8 cellular contexts compared by ENCODE assay signal in the genomic region with DNA sequence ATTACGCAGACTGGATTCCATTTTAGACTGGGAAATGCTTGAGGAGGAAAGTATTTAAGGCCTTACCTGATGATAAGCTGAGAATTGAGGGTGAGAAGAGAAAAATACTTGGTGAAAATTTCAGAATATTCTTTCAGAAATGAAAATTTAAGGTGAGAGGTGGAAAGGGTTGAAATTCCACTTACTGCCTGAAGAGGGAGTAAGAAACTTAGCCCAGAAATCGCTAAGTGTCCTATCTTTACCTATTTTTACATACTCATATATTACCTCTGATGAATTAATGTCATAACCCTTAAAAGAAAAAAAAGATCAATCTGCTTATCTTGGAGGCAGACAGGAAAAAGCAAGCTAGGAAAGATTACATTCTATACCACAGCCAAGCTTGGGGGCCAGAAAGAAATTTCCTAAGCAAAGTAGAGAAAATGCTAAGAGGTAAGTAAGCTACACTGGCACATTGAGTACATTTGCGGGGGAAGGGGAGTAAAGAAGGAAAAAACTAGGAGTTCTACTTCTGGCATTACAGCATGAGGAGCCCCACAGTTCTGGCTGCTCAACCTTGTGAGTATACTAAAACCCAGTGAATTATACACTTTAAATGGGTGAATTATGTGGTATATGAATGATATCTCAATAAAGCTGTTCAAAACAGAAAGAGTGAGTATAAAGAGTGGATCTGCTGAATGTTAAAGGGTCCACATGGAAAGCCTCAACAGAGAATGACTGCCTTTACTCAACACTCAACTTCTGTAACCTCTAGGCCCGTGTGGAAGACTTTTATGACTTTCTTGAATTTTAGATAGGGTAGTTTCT. TPM values are rescaled to one million over a fixed set of nuclear protein-coding genes. Genes with fewer than 3 reads are reported as not detected.
DNase-seq lines count a peak whose midpoint lies in the region; ATAC-seq, FAIRE-seq and TF ChIP-seq lines count a peak whose summit lies in the region.

No MANE protein-coding gene starts in this region.

- no peak overlapping the region for H3K23ac ChIP-seq in mesendoderm (ENCODE audit: low read length)

- no peak overlapping the region for H3K9ac ChIP-seq in K562 (ENCODE audit: insufficient read depth in 1 of 2, low read depth in 2 of 2, low read length in 2 of 2)
- H3K9ac ChIP-seq in mesendoderm (ENCODE audit: low read length), result no peak overlapping the region

- no peak overlapping the region for H3K4me3 ChIP-seq in K562
- no peak overlapping the region for H3K4me3 ChIP-seq in mesendoderm (ENCODE audit: low read length)

- H4K5ac ChIP-seq in mesendoderm (ENCODE audit: low read length), result no peak overlapping the region

- H3K4me2 ChIP-seq in K562 (ENCODE audit: insufficient read depth, low read length) (no peak overlapping the region), mesendoderm (ENCODE audit: low read length) (no peak overlapping the region)

- POLR2A ChIA-PET in K562 (lab: Yijun Ruan, JAX), result interaction anchor here (1.2 to 1.8 kb wide), 2 partner anchors 14 to 34 kb away, joined by 3 to 5 read pairs; a partner anchor contains a TSS

- H3K27me3 ChIP-seq in K562 (ENCODE audit: control insufficient read depth in 2 of 2, insufficient read depth in 2 of 2, low read length in 2 of 2), result no peaks in the 10 kb centered on the region
- H3K27me3 ChIP-seq in mesendoderm (ENCODE audit: insufficient read depth, low read length, poor library complexity), result no peaks in the 10 kb centered on the region

- no peak for TF ChIP-seq EP300 in K562 (IDR thresholded peaks at IDR 0.05; ENCODE audit: low read length)

- peak; percentile 47 for DNase-seq in CD1c-positive myeloid dendritic cell (ENCODE audit: extremely low spot score)
- DNase-seq in HuH-7 (ENCODE audit: low spot score), result peak; percentile 8
- peak; percentile 18 to 31 (median 26) for DNase-seq in K562 (ENCODE audit: extremely low read depth in 1 of 4, low spot score in 3 of 4)
- DNase-seq in mesendoderm, result peak; percentile 14
- DNase-seq in stimulated activated CD4-positive, alpha-beta T cell treated with anti-CD3 and anti-CD28 coated beads, Interleukin-15, amount 100 ng/mL, for 24 hours, result no peak
- DNase-seq in activated CD4-positive, alpha-beta T cell treated with anti-CD3 and anti-CD28 coated beads, Interleukin-2, amount 50 U/mL, for 48 hours, result no peak

- peak in 2 of 3 experiments; percentile 60 to 77; a peak in 4 of 6 replicates for TF ChIP-seq CTCF in K562 (IDR thresholded peaks at IDR 0.05 in 2 of 3, conservative IDR thresholded peaks at IDR 0.05 in 1 of 3; ENCODE audit: insufficient read depth in 2 of 3, low read depth in 1 of 3, low read length in 3 of 3)

- H3K56ac ChIP-seq in mesendoderm (ENCODE audit: low read length), result no peak overlapping the region

- FAIRE-seq in K562 (lab: Jason Lieb, UNC), result peak; percentile 54

- H3K79me2 ChIP-seq in K562 (ENCODE audit: control insufficient read depth, insufficient read depth, low read length) (no peaks in the 10 kb centered on the region), mesendoderm (ENCODE audit: control insufficient read depth, insufficient read depth, low read length) (no peaks in the 10 kb centered on the region)

- ATAC-seq in GM18861 (IDR thresholded peaks at IDR 0.05; ENCODE audit: unreplicated experiment) (peak; percentile 60), K562 (peak; percentile 75), HG03095 (IDR thresholded peaks at IDR 0.05; ENCODE audit: unreplicated experiment) (no peak)

- H2BK120ac ChIP-seq in mesendoderm (ENCODE audit: low read depth, low read length), result no peak overlapping the region

- WGBS in K562 (ENCODE audit: insufficient coverage, low coverage, missing lambda C conversion rate), result 67% methylated on average over 4 of the region's 4 CpGs
- WGBS in mesendoderm (ENCODE audit: extremely low coverage, insufficient coverage, low lambda C conversion rate), result no CpG with 5 or more reads among the region's 4 CpGs

- no peak overlapping the region for H2AK5ac ChIP-seq in mesendoderm (ENCODE audit: low read length)

- peaks cover 3 to 15% of the 10 kb centered on the region in 2 experiments; a peak in 3 of 5 replicates for H3K4me1 ChIP-seq in K562 (replicated peaks in 1 of 2; ENCODE audit: control insufficient read depth in 2 of 2, insufficient read depth in 2 of 2, low read length in 2 of 2)
- no peaks in the 10 kb centered on the region for H3K4me1 ChIP-seq in mesendoderm (ENCODE audit: control insufficient read depth, low read depth, low read length)

- H2BK5ac ChIP-seq in mesendoderm (ENCODE audit: low read length), result no peak overlapping the region

- no peak overlapping the region for H2BK15ac ChIP-seq in mesendoderm (replicated peaks; ENCODE audit: low read depth)

- H3K27ac ChIP-seq in K562 (ENCODE audit: extremely low read depth, low read depth, low read length), result no peak overlapping the region; the same call in 2 of the 3 replicates
- no peak overlapping the region for H3K27ac ChIP-seq in mesendoderm (ENCODE audit: low read depth, low read length)

- BruUV-seq in K562 (replicated peaks; lab: Mats Ljungman, UMichigan), result no TSS peak

- no peak for TF ChIP-seq POLR2A in K562 (conservative IDR thresholded peaks at IDR 0.05)

- H3K36me3 ChIP-seq in K562 (ENCODE audit: control insufficient read depth, insufficient read depth, low read length), result peaks cover 91% of the 10 kb centered on the region
- no peaks in the 10 kb centered on the region for H3K36me3 ChIP-seq in mesendoderm (ENCODE audit: control insufficient read depth, insufficient read depth, low read length)

- H3K9me3 ChIP-seq in K562 (replicated peaks; ENCODE audit: control insufficient read depth, insufficient read depth, low read depth, low read length), result no peaks in the 10 kb centered on the region

- no peaks in the 10 kb centered on the region for H3K79me1 ChIP-seq in mesendoderm (ENCODE audit: low read length)

- no peak overlapping the region for H4K8ac ChIP-seq in mesendoderm (ENCODE audit: low read depth, low read length)

- H4K20me1 ChIP-seq in K562 (replicated peaks; ENCODE audit: control insufficient read depth, insufficient read depth, low read length), result no peaks in the 10 kb centered on the region

- intact Hi-C loops in K562 (cut with micrococcal nuclease), result loop anchor here (2.0 kb wide), 1 partner anchor 111 kb away; no protein-coding TSS in a partner anchor

- H3K9me1 ChIP-seq in K562 (ENCODE audit: control insufficient read depth, insufficient read depth, low read length), result no peaks in the 10 kb centered on the region

- TF ChIP-seq RAD21 in K562 (CRISPR knock-in tag; conservative IDR thresholded peaks at IDR 0.05 in 1 of 2, IDR thresholded peaks at IDR 0.05 in 1 of 2), result peak; percentile 29 to 51; a peak in 3 of 4 replicates

- H2AFZ ChIP-seq in K562 (ENCODE audit: low read depth, low read length), result no peak overlapping the region

- CTCF ChIA-PET in K562 (lab: Yijun Ruan, JAX; ENCODE audit: low intra/inter-chr PET ratio), result no interaction called here

- no peak overlapping the region for H3K18ac ChIP-seq in mesendoderm (ENCODE audit: low read length)

- no peak overlapping the region for H3K4ac ChIP-seq in mesendoderm (ENCODE audit: low read depth, low read length)

- in situ Hi-C loops in K562 (cut with MboI), result no loop called here

TF ChIP-seq in K562, 482 proteins besides CTCF, POLR2A, EP300 and RAD21 (continues in another document):
- no peak for TF ChIP-seq MYNN (IDR thresholded peaks at IDR 0.05)
- TF ChIP-seq MYNN (CRISPR knock-in tag; IDR thresholded peaks at IDR 0.05), result no peak
- TF ChIP-seq U2AF2 (optimal IDR thresholded peaks at IDR 0.05; ENCODE audit: low read depth, low read length), result no peak
- no peak for TF ChIP-seq SIN3B (IDR thresholded peaks at IDR 0.05; ENCODE audit: low read depth)

RNA-seq across cellular contexts. Expression of a gene that starts 33.8 kb away (rescaled TPM):
- 22.2 and 131 TPM in 2 replicates for total RNA-seq in K562 (2011; cell fraction: chromatin; rRNA removed; ENCODE audit: low replicate concordance)
- total RNA-seq in K562 (2011; cell fraction: nucleolus; rRNA removed), result 10.0 and 22.6 TPM in 2 replicates
- total RNA-seq in K562 (2011; cell fraction: nucleoplasm; rRNA removed), result 41.6 and 60.6 TPM in 2 replicates
- total RNA-seq in K562 (2014; rRNA removed) (38.4 and 42.9 TPM in 2 replicates), K562 (2014; rRNA removed; fragmentation: Illumina TruSeq; extraction: Trizol) (71.1 and 84.3 TPM in 2 replicates), K562 (2015; rRNA removed; fragmentation: Illumina TruSeq; extraction: Trizol) (68.5 and 75.9 TPM in 2 replicates), K562 (2021) (46.6 and 51.5 TPM in 2 replicates)
- polyA plus RNA-seq in K562 (2011; rRNA removed) (34.3 and 47.7 TPM in 2 replicates), K562 (2014; fragmentation: Illumina TruSeq; extraction: Trizol) (41.8 and 55.6 TPM in 2 replicates), K562 (2014; fragmentation: Nextera tagmentation; extraction: Ambion mirVana) (10 to 100 TPM; 14.2 to 18.5 TPM), K562 (2014; rRNA removed) (41.1 and 44.1 TPM in 2 replicates)
- 5.4 and 9.5 TPM in 2 replicates for polyA plus RNA-seq in K562 (2011; cell fraction: cytosol; rRNA removed)
- polyA plus RNA-seq in K562 (2011; cell fraction: nucleus; rRNA removed), result 29.0 and 39.5 TPM in 2 replicates
- 26.0 and 28.2 TPM in 2 replicates for polyA plus RNA-seq in K562 (2012)
- 87.7 and 95.2 TPM in 2 replicates for polyA minus RNA-seq in K562 (2011; rRNA and poly(A)+ RNA removed)
- 15.2 and 27.7 TPM in 2 replicates for polyA minus RNA-seq in K562 (2011; cell fraction: cytosol; rRNA and poly(A)+ RNA removed)
- polyA minus RNA-seq in K562 (2011; cell fraction: nucleus; rRNA and poly(A)+ RNA removed), result 34.5 and 60.3 TPM in 2 replicates
- polyA plus RNA-seq in mesendoderm (2013, experiment 1 of 2), result 34.0 TPM
- polyA plus RNA-seq in mesendoderm (2013, experiment 2 of 2), result 34.3 TPM

RNA-seq across cellular contexts. Expression of a gene that starts 34.2 kb away (rescaled TPM):
- total RNA-seq in K562 (2011; cell fraction: chromatin; rRNA removed; ENCODE audit: low replicate concordance), result 54.2 and 126 TPM in 2 replicates
- 30.7 and 42.2 TPM in 2 replicates for total RNA-seq in K562 (2011; cell fraction: nucleolus; rRNA removed)
- total RNA-seq in K562 (2011; cell fraction: nucleoplasm; rRNA removed), result 75.7 and 127 TPM in 2 replicates
- total RNA-seq in K562 (2014; rRNA removed) (17.7 and 21.4 TPM in 2 replicates), K562 (2014; rRNA removed; fragmentation: Illumina TruSeq; extraction: Trizol) (32.6 and 38.2 TPM in 2 replicates), K562 (2015; rRNA removed; fragmentation: Illumina TruSeq; extraction: Trizol) (34.0 and 36.8 TPM in 2 replicates), K562 (2021) (28.2 and 29.7 TPM in 2 replicates)
- polyA plus RNA-seq in K562 (2011; rRNA removed) (28.6 and 39.7 TPM in 2 replicates), K562 (2014; fragmentation: Illumina TruSeq; extraction: Trizol) (24.1 and 24.5 TPM in 2 replicates), K562 (2014; fragmentation: Nextera tagmentation; extraction: Ambion mirVana) (10 to 100 TPM in 1 of 2 experiments, 1 to 10 TPM in 1; 8.6 to 12.4 TPM), K562 (2014; rRNA removed) (16.5 and 21.6 TPM in 2 replicates)
- polyA plus RNA-seq in K562 (2011; cell fraction: cytosol; rRNA removed), result 4.4 and 9.8 TPM in 2 replicates
- polyA plus RNA-seq in K562 (2011; cell fraction: nucleus; rRNA removed), result 60.0 and 68.3 TPM in 2 replicates
- polyA plus RNA-seq in K562 (2012), result 9.5 and 10.5 TPM in 2 replicates
- polyA minus RNA-seq in K562 (2011; rRNA and poly(A)+ RNA removed), result 73.5 and 79.8 TPM in 2 replicates
- polyA minus RNA-seq in K562 (2011; cell fraction: cytosol; rRNA and poly(A)+ RNA removed), result 14.7 and 19.9 TPM in 2 replicates
- 95.6 and 125 TPM in 2 replicates for polyA minus RNA-seq in K562 (2011; cell fraction: nucleus; rRNA and poly(A)+ RNA removed)
- polyA plus RNA-seq in mesendoderm (2013, experiment 1 of 2), result 10.4 TPM
- polyA plus RNA-seq in mesendoderm (2013, experiment 2 of 2), result 10.6 TPM

Comparison
In these comparisons a context has a peak if more than half of its experiments do, and no peak if none do; other contexts are left out.
1. DNase-seq: peak in CD1c-positive myeloid dendritic cell (single experiment), HuH-7 (single experiment), K562 (4 of 4) and mesendoderm (single experiment); none in stimulated activated CD4-positive, alpha-beta T cell treated with anti-CD3 and anti-CD28 coated beads, Interleukin-15, amount 100 ng/mL, for 24 hours (single experiment) and activated CD4-positive, alpha-beta T cell treated with anti-CD3 and anti-CD28 coated beads, Interleukin-2, amount 50 U/mL, for 48 hours (0 of 2).